Comparison of ENCODE assay signal across 8 cellular contexts in the genomic region with DNA sequence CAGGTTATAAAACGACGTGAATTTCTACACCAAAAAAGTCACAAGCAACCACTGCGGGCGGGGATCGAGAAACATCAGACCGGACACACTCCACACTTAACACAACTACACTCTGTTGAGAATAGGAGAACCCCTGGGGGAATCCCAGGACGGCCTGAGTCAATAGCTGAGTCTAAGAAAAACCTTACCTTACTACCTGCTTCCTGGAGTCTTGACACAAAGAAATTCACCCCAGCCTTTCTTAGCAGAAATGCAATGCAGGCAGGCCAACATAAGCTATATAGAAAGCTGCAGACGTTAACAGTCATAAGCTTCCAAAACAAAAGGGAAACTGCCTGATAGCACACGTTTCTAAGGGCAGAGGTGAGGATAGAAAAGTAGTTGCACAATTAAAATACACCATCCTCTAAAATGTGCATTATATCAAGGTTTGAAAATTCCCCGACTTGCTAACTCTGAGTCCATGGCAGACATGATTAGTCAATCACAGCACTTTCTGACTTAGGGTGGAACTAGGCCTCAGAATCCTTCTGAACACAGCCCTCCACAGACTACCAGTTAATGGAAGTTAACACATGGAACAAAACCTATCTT.
DNase-seq lines count a peak whose midpoint lies in the region; ATAC-seq and TF ChIP-seq lines count a peak whose summit lies in the region.
"Had no signal": no experiment of that assay in that cellular context is flagged by ENCODE, and none has a peak within 500 bp of the region (broad histone marks: within the 10 kb centered on the region; RNA-seq: fewer than 3 reads in every experiment).

No MANE protein-coding gene starts in this region.

- H3K4me2 ChIP-seq in smooth muscle cell = no peak overlapping the region

- peak; percentile 52 for DNase-seq in activated T-helper 2 cell treated with anti-CD3 and anti-CD28 coated beads, Interferon-gamma antibody, Interleukin-2, Interleukin-4, amounts not matched to agents 10 μg/mL and 5 μg/mL and 100 μg/mL, durations not matched to agents 14 hours and 24 hours and 36 hours (ENCODE audit: low spot score)
- peak; percentile 81 for DNase-seq in stimulated activated CD4-positive, alpha-beta T cell treated with anti-CD3 and anti-CD28 coated beads, Interleukin-1b, Interleukin-23, amount 100 ng/mL, for 48 hours
- DNase-seq in CD1c-positive myeloid dendritic cell (ENCODE audit: extremely low spot score) (no peak), AG20443 (ENCODE audit: low spot score) (no peak), smooth muscle cell (lab: John Stamatoyannopoulos, UW; ENCODE audit: unreplicated experiment) (no peak)

- H3K27me3 ChIP-seq in smooth muscle cell (ENCODE audit: low read depth) = peaks cover 44% of the 10 kb centered on the region

- no peaks in the 10 kb centered on the region for H4K20me1 ChIP-seq in smooth muscle cell (ENCODE audit: low read depth)

- H3K27ac Mint-ChIP-seq in activated T-helper 2 cell treated with anti-CD3 and anti-CD28 coated beads, Interferon-gamma antibody, Interleukin-2, Interleukin-4, amounts not matched to agents 10 μg/mL and 5 μg/mL and 100 μg/mL, durations not matched to agents 14 hours and 24 hours and 36 hours = peak overlapping the region; percentile 87

- H3K9me3 Mint-ChIP-seq in activated T-helper 2 cell treated with anti-CD3 and anti-CD28 coated beads, Interferon-gamma antibody, Interleukin-2, Interleukin-4, amounts not matched to agents 10 μg/mL and 5 μg/mL and 100 μg/mL, durations not matched to agents 14 hours and 24 hours and 36 hours = no peaks in the 10 kb centered on the region

- H3K9me3 ChIP-seq in smooth muscle cell (replicated peaks; ENCODE audit: low read depth) = no peaks in the 10 kb centered on the region

- peak; percentile 52 for ATAC-seq in GM19463 (IDR thresholded peaks at IDR 0.05; ENCODE audit: unreplicated experiment)
- ATAC-seq in HG03565 (IDR thresholded peaks at IDR 0.05; ENCODE audit: unreplicated experiment) = peak; percentile 53

- WGBS in smooth muscle cell (ENCODE audit: low lambda C conversion rate) = 90% methylated on average over 10 of the region's 10 CpGs

- peaks cover 27% of the 10 kb centered on the region for H3K4me1 ChIP-seq in smooth muscle cell (ENCODE audit: low read depth)

- no peak overlapping the region for H3K27ac ChIP-seq in smooth muscle cell (ENCODE audit: low read depth)

- H3K79me2 ChIP-seq in smooth muscle cell (ENCODE audit: low read depth) = no peaks in the 10 kb centered on the region

- H3F3A ChIP-seq in smooth muscle cell (ENCODE audit: low read depth) = no peaks in the 10 kb centered on the region

- H3K4me1 Mint-ChIP-seq in activated T-helper 2 cell treated with anti-CD3 and anti-CD28 coated beads, Interferon-gamma antibody, Interleukin-2, Interleukin-4, amounts not matched to agents 10 μg/mL and 5 μg/mL and 100 μg/mL, durations not matched to agents 14 hours and 24 hours and 36 hours (ENCODE audit: low read depth) = peaks cover 70% of the 10 kb centered on the region

- peak overlapping the region; percentile 72 for H3K4me3 Mint-ChIP-seq in activated T-helper 2 cell treated with anti-CD3 and anti-CD28 coated beads, Interferon-gamma antibody, Interleukin-2, Interleukin-4, amounts not matched to agents 10 μg/mL and 5 μg/mL and 100 μg/mL, durations not matched to agents 14 hours and 24 hours and 36 hours (ENCODE audit: low read depth)

- H3K9ac ChIP-seq in smooth muscle cell (ENCODE audit: low read depth) = no peak overlapping the region

- no peak overlapping the region for H3K4me3 ChIP-seq in smooth muscle cell
- H3K4me3 ChIP-seq: lung had no signal

- no peak overlapping the region for H2AFZ ChIP-seq in smooth muscle cell (ENCODE audit: low read depth)

- H3K36me3 Mint-ChIP-seq in activated T-helper 2 cell treated with anti-CD3 and anti-CD28 coated beads, Interferon-gamma antibody, Interleukin-2, Interleukin-4, amounts not matched to agents 10 μg/mL and 5 μg/mL and 100 μg/mL, durations not matched to agents 14 hours and 24 hours and 36 hours (ENCODE audit: low read depth) = peaks cover 43% of the 10 kb centered on the region

- no peaks in the 10 kb centered on the region for H3K36me3 ChIP-seq in smooth muscle cell (ENCODE audit: low read depth)

- no peaks in the 10 kb centered on the region for H3K27me3 Mint-ChIP-seq in activated T-helper 2 cell treated with anti-CD3 and anti-CD28 coated beads, Interferon-gamma antibody, Interleukin-2, Interleukin-4, amounts not matched to agents 10 μg/mL and 5 μg/mL and 100 μg/mL, durations not matched to agents 14 hours and 24 hours and 36 hours (ENCODE audit: low read depth)

- intact Hi-C loops in activated T-helper 2 cell treated with anti-CD3 and anti-CD28 coated beads, Interferon-gamma antibody, Interleukin-2, Interleukin-4, amounts not matched to agents 10 μg/mL and 5 μg/mL and 100 μg/mL, durations not matched to agents 14 hours and 24 hours and 36 hours (cut with micrococcal nuclease) = loop anchor here (1.0 kb wide), 3 partner anchors 24 to 67 kb away; no protein-coding TSS in a partner anchor

- no peak for TF ChIP-seq CTCF in smooth muscle cell (IDR thresholded peaks at IDR 0.05; ENCODE audit: borderline replicate concordance, insufficient read depth, poor library complexity, severe bottlenecking)

Comparison
In these comparisons a context has a peak if more than half of its experiments do, and no peak if none do; other contexts are left out.
1. DNase-seq: peak in activated T-helper 2 cell treated with anti-CD3 and anti-CD28 coated beads, Interferon-gamma antibody, Interleukin-2, Interleukin-4, amounts not matched to agents 10 μg/mL and 5 μg/mL and 100 μg/mL, durations not matched to agents 14 hours and 24 hours and 36 hours (single experiment) and stimulated activated CD4-positive, alpha-beta T cell treated with anti-CD3 and anti-CD28 coated beads, Interleukin-1b, Interleukin-23, amount 100 ng/mL, for 48 hours (single experiment); none in CD1c-positive myeloid dendritic cell (single experiment), AG20443 (single experiment) and smooth muscle cell (single experiment).